In genomic region chr14:91996951-91997371, GRCh38 we compare ENCODE assay signal across 8 cellular contexts. TPM values are rescaled to one million over a fixed set of nuclear protein-coding genes. Genes with fewer than 3 reads are reported as not detected.
A peak's percentile ranks its signal among the peaks of the same experiment; 100 is the strongest.
DNase-seq lines count a peak whose midpoint lies in the region; ATAC-seq and TF ChIP-seq lines count a peak whose summit lies in the region.

No MANE protein-coding gene starts in this region.

- no peaks in the 10 kb centered on the region for H3K27me3 Mint-ChIP-seq in CD4-positive, CD25-positive, alpha-beta regulatory T cell

- no peaks in the 10 kb centered on the region for H3K9me3 ChIP-seq in CD4-positive, CD25-positive, alpha-beta regulatory T cell (ENCODE audit: control insufficient read depth in 2 of 2, low read length in 2 of 2)
- H3K9me3 ChIP-seq in upper lobe of right lung, result no peaks in the 10 kb centered on the region

- peaks cover 31 to 51% (median 41%) of the 10 kb centered on the region in 4 donors for H3K4me1 Mint-ChIP-seq in CD4-positive, CD25-positive, alpha-beta regulatory T cell

- peaks cover 40% of the 10 kb centered on the region for H3K4me1 ChIP-seq in CD4-positive, CD25-positive, alpha-beta regulatory T cell (ENCODE audit: control insufficient read depth, insufficient read depth, low read length, poor library complexity, severe bottlenecking)
- H3K4me1 ChIP-seq in upper lobe of right lung, result peaks cover 28% of the 10 kb centered on the region

- H3K9me3 Mint-ChIP-seq in CD4-positive, CD25-positive, alpha-beta regulatory T cell, result no peaks in the 10 kb centered on the region

- intact Hi-C loops in left colon (cut with DNase I, micrococcal nuclease), result no loop called here
- intact Hi-C loops in upper lobe of right lung (cut with DNase I), result no loop called here

- TF ChIP-seq CTCF in GM20000 (IDR thresholded peaks at IDR 0.05; ENCODE audit: extremely low read depth, missing control alignments) (peak; percentile 24), cardiac fibroblast (IDR thresholded peaks at IDR 0.05; ENCODE audit: low read depth, low read length) (peak; percentile 64), upper lobe of right lung (IDR thresholded peaks at IDR 0.05) (peak; percentile 67)

- peak overlapping the region in 1 of 4 donors; percentile 34 for H3K4me3 Mint-ChIP-seq in CD4-positive, CD25-positive, alpha-beta regulatory T cell

- peaks cover 17% of the 10 kb centered on the region for H3K36me3 ChIP-seq in CD4-positive, CD25-positive, alpha-beta regulatory T cell (ENCODE audit: control insufficient read depth, insufficient read depth, low read length)
- peaks cover 46% of the 10 kb centered on the region for H3K36me3 ChIP-seq in upper lobe of right lung

- no peak overlapping the region for H3K4me3 ChIP-seq in CD4-positive, CD25-positive, alpha-beta regulatory T cell (ENCODE audit: low read depth, low read length)
- H3K4me3 ChIP-seq in cardiac fibroblast (replicated peaks in 1 of 2; ENCODE audit: low read depth in 2 of 2, low read length in 2 of 2), result no peak overlapping the region
- H3K4me3 ChIP-seq in upper lobe of right lung, result no peak overlapping the region

- peak in 2 of 3 donors; percentile 55 to 75 for DNase-seq in CD4-positive, CD25-positive, alpha-beta regulatory T cell
- DNase-seq in GM20000 (ENCODE audit: low spot score) (peak; percentile 22), NCI-H526 (lab: John Stamatoyannopoulos, UW) (peak; percentile 59 to 69), cardiac fibroblast (ENCODE audit: low read depth in 2 of 2) (peak; percentile 80 to 86), left colon (no peak), upper lobe of right lung (no peak)

- H3K27ac Mint-ChIP-seq in CD4-positive, CD25-positive, alpha-beta regulatory T cell, result peak overlapping the region in 2 of 3 donors; percentile 39 to 80

- H3K27ac ChIP-seq in CD4-positive, CD25-positive, alpha-beta regulatory T cell (ENCODE audit: insufficient read depth, low read length, poor library complexity, severe bottlenecking), result no peak overlapping the region
- H3K27ac ChIP-seq in upper lobe of right lung, result peak overlapping the region; percentile 52

- peak; percentile 61 to 71 for ATAC-seq in CD4-positive, CD25-positive, alpha-beta regulatory T cell (ENCODE audit: low read depth in 2 of 2)
- ATAC-seq in left colon (peak; percentile 89), upper lobe of right lung (peak; percentile 97), HG02840 (IDR thresholded peaks at IDR 0.05; ENCODE audit: low FRiP score, unreplicated experiment) (no peak), HG02885 (IDR thresholded peaks at IDR 0.05; ENCODE audit: poor library complexity, unreplicated experiment) (no peak)

- H3K27me3 ChIP-seq in CD4-positive, CD25-positive, alpha-beta regulatory T cell (ENCODE audit: control insufficient read depth, insufficient read depth, low read length), result no peaks in the 10 kb centered on the region
- no peaks in the 10 kb centered on the region for H3K27me3 ChIP-seq in upper lobe of right lung

- H3K36me3 Mint-ChIP-seq in CD4-positive, CD25-positive, alpha-beta regulatory T cell, result peaks cover 27% of the 10 kb centered on the region

RNA-seq across cellular contexts. Expression of gene TRIP11, which starts 42.9 kb away (rescaled TPM):
- 55.9 TPM for total RNA-seq in CD4-positive, CD25-positive, alpha-beta regulatory T cell
- 10 to 100 TPM; 39.8 to 44.5 (median 43.2) TPM for polyA plus RNA-seq in CD4-positive, CD25-positive, alpha-beta regulatory T cell
- total RNA-seq in left colon, result 10 to 100 TPM; 56.3 to 69.5 TPM
- 68.9 TPM for total RNA-seq in upper lobe of right lung

RNA-seq across cellular contexts. Expression of gene FBLN5, which starts 49.5 kb away (rescaled TPM):
- total RNA-seq in CD4-positive, CD25-positive, alpha-beta regulatory T cell, result 3.0 TPM
- 10 to 100 TPM; 10.6 to 21.9 (median 21.0) TPM for polyA plus RNA-seq in CD4-positive, CD25-positive, alpha-beta regulatory T cell
- total RNA-seq in left colon, result 10 to 100 TPM; 13.2 to 27.6 TPM
- 245 TPM for total RNA-seq in upper lobe of right lung

Comparison
In these comparisons a context has a peak if more than half of its experiments do, and no peak if none do; other contexts are left out.
1. ATAC-seq: peak in CD4-positive, CD25-positive, alpha-beta regulatory T cell (2 of 2), left colon (single experiment) and upper lobe of right lung (single experiment); none in HG02840 (single experiment) and HG02885 (single experiment).
2. DNase-seq: peak in CD4-positive, CD25-positive, alpha-beta regulatory T cell (2 of 3), GM20000 (single experiment), NCI-H526 (2 of 2) and cardiac fibroblast (2 of 2); none in left colon (0 of 2) and upper lobe of right lung (single experiment).
3. Peak in every context shown above with its lines, with median percentiles within 50 percentile points of each other: CTCF ChIP-seq.